In the genomic region with DNA sequence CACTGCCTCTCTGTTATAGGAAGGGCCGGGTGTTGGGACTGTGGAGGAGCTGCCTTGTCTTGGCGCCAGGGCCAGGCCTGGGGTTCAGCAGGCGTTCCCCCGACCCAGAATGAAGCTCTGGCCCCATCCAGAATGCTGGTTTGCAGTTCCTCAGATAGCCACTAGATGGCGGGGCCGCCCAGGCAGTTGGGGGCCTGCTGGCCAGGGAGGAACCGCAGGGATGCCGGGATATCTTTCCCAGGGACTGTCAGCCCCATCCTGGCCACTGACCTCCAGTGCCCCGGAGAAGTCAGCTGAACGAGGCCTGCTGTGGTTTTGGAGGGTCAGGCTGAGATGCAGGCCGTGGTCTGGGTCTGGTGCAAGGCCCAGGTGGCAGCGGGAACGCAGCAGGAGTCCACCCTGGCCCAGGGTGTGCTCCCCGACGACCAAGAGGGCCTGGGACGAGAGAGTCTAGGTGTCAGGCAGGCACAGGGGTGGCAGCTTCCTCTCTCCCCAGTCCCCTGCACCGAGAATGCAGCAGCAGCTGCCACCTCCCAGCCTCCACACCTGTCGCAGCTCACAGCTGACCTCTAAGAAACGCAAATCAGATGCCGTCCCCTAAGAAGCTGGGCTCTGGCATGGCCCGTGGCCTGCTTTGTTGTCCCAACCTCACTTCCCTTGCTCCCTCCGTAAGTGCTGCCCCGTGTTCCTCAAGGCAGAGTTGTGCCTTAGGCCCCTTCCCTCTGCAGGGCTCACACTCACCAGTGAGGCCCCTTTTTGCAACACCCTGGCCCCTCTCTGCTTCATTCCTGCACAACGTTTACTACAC, we compare ENCODE assay signal across 1 cellular context.
TF ChIP-seq lines count a peak whose summit lies in the region.

No MANE protein-coding gene starts in this region.

TF ChIP-seq in HepG2, 621 proteins besides CTCF, POLR2A, EP300 and RAD21 (continued from another document and continues in another):
- TF ChIP-seq, protein P1, sequence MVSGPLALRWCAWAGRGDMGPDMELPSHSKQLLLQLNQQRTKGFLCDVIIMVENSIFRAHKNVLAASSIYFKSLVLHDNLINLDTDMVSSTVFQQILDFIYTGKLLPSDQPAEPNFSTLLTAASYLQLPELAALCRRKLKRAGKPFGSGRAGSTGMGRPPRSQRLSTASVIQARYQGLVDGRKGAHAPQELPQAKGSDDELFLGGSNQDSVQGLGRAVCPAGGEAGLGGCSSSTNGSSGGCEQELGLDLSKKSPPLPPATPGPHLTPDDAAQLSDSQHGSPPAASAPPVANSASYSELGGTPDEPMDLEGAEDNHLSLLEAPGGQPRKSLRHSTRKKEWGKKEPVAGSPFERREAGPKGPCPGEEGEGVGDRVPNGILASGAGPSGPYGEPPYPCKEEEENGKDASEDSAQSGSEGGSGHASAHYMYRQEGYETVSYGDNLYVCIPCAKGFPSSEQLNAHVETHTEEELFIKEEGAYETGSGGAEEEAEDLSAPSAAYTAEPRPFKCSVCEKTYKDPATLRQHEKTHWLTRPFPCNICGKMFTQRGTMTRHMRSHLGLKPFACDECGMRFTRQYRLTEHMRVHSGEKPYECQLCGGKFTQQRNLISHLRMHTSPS (CRISPR knock-in tag; IDR thresholded peaks at IDR 0.05; ENCODE audit: low read depth) = peak; percentile 51
- peak; percentile 100 for TF ChIP-seq STAG1 (CRISPR knock-in tag; IDR thresholded peaks at IDR 0.05)
- peak; percentile 56 for TF ChIP-seq ETV5 (CRISPR knock-in tag; IDR thresholded peaks at IDR 0.05; ENCODE audit: borderline replicate concordance)
- TF ChIP-seq ZNF674 (CRISPR knock-in tag; IDR thresholded peaks at IDR 0.05; ENCODE audit: low read depth) = no peak; the same call in 1 of the 2 replicates
- TF ChIP-seq KDM6A (CRISPR knock-in tag; IDR thresholded peaks at IDR 0.05; ENCODE audit: low read depth) = no peak
- TF ChIP-seq, protein P2, sequence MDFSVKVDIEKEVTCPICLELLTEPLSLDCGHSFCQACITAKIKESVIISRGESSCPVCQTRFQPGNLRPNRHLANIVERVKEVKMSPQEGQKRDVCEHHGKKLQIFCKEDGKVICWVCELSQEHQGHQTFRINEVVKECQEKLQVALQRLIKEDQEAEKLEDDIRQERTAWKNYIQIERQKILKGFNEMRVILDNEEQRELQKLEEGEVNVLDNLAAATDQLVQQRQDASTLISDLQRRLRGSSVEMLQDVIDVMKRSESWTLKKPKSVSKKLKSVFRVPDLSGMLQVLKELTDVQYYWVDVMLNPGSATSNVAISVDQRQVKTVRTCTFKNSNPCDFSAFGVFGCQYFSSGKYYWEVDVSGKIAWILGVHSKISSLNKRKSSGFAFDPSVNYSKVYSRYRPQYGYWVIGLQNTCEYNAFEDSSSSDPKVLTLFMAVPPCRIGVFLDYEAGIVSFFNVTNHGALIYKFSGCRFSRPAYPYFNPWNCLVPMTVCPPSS (IDR thresholded peaks at IDR 0.05) = no peak
- no peak for TF ChIP-seq NR3C1 (CRISPR knock-in tag; IDR thresholded peaks at IDR 0.05)
- TF ChIP-seq, protein P3, sequence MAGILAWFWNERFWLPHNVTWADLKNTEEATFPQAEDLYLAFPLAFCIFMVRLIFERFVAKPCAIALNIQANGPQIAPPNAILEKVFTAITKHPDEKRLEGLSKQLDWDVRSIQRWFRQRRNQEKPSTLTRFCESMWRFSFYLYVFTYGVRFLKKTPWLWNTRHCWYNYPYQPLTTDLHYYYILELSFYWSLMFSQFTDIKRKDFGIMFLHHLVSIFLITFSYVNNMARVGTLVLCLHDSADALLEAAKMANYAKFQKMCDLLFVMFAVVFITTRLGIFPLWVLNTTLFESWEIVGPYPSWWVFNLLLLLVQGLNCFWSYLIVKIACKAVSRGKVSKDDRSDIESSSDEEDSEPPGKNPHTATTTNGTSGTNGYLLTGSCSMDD (CRISPR knock-in tag; IDR thresholded peaks at IDR 0.05) = no peak
- no peak for TF ChIP-seq MLLT10 (CRISPR knock-in tag; IDR thresholded peaks at IDR 0.05)
- TF ChIP-seq, protein P4, sequence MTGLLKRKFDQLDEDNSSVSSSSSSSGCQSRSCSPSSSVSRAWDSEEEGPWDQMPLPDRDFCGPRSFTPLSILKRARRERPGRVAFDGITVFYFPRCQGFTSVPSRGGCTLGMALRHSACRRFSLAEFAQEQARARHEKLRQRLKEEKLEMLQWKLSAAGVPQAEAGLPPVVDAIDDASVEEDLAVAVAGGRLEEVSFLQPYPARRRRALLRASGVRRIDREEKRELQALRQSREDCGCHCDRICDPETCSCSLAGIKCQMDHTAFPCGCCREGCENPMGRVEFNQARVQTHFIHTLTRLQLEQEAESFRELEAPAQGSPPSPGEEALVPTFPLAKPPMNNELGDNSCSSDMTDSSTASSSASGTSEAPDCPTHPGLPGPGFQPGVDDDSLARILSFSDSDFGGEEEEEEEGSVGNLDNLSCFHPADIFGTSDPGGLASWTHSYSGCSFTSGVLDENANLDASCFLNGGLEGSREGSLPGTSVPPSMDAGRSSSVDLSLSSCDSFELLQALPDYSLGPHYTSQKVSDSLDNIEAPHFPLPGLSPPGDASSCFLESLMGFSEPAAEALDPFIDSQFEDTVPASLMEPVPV (CRISPR knock-in tag; IDR thresholded peaks at IDR 0.05) = no peak
- TF ChIP-seq YEATS4 (CRISPR knock-in tag; IDR thresholded peaks at IDR 0.05; ENCODE audit: borderline replicate concordance) = peak; percentile 78
- peak; percentile 60; the same call in 1 of the 2 replicates for TF ChIP-seq RNF2 (conservative IDR thresholded peaks at IDR 0.05; ENCODE audit: low read depth)
- TF ChIP-seq ZNF101 (CRISPR knock-in tag; IDR thresholded peaks at IDR 0.05; ENCODE audit: borderline replicate concordance, low read depth) = no peak
- no peak for TF ChIP-seq ZNF7 (CRISPR knock-in tag; IDR thresholded peaks at IDR 0.05)
- 0 out of 2 replicates have a peak, but pooled peaks have one; percentile 18 for TF ChIP-seq MTA1 (CRISPR knock-in tag; IDR thresholded peaks at IDR 0.05; ENCODE audit: borderline replicate concordance)
- peak; percentile 93; the same call in 1 of the 2 replicates for TF ChIP-seq ZNF546 (CRISPR knock-in tag; conservative IDR thresholded peaks at IDR 0.05)
- TF ChIP-seq, protein P5, sequence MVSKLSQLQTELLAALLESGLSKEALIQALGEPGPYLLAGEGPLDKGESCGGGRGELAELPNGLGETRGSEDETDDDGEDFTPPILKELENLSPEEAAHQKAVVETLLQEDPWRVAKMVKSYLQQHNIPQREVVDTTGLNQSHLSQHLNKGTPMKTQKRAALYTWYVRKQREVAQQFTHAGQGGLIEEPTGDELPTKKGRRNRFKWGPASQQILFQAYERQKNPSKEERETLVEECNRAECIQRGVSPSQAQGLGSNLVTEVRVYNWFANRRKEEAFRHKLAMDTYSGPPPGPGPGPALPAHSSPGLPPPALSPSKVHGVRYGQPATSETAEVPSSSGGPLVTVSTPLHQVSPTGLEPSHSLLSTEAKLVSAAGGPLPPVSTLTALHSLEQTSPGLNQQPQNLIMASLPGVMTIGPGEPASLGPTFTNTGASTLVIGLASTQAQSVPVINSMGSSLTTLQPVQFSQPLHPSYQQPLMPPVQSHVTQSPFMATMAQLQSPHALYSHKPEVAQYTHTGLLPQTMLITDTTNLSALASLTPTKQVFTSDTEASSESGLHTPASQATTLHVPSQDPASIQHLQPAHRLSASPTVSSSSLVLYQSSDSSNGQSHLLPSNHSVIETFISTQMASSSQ (IDR thresholded peaks at IDR 0.05; ENCODE audit: low read depth) = no peak
- TF ChIP-seq, protein P5 (CRISPR knock-in tag; IDR thresholded peaks at IDR 0.05; ENCODE audit: borderline replicate concordance) = no peak; the same call in 1 of the 2 replicates
- TF ChIP-seq TARDBP (CRISPR knock-in tag; IDR thresholded peaks at IDR 0.05) = no peak; the same call in 1 of the 2 replicates
- TF ChIP-seq, protein P6, sequence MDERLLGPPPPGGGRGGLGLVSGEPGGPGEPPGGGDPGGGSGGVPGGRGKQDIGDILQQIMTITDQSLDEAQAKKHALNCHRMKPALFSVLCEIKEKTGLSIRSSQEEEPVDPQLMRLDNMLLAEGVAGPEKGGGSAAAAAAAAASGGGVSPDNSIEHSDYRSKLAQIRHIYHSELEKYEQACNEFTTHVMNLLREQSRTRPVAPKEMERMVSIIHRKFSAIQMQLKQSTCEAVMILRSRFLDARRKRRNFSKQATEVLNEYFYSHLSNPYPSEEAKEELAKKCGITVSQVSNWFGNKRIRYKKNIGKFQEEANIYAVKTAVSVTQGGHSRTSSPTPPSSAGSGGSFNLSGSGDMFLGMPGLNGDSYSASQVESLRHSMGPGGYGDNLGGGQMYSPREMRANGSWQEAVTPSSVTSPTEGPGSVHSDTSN (CRISPR knock-in tag; IDR thresholded peaks at IDR 0.05) = no peak
- TF ChIP-seq, protein P7, sequence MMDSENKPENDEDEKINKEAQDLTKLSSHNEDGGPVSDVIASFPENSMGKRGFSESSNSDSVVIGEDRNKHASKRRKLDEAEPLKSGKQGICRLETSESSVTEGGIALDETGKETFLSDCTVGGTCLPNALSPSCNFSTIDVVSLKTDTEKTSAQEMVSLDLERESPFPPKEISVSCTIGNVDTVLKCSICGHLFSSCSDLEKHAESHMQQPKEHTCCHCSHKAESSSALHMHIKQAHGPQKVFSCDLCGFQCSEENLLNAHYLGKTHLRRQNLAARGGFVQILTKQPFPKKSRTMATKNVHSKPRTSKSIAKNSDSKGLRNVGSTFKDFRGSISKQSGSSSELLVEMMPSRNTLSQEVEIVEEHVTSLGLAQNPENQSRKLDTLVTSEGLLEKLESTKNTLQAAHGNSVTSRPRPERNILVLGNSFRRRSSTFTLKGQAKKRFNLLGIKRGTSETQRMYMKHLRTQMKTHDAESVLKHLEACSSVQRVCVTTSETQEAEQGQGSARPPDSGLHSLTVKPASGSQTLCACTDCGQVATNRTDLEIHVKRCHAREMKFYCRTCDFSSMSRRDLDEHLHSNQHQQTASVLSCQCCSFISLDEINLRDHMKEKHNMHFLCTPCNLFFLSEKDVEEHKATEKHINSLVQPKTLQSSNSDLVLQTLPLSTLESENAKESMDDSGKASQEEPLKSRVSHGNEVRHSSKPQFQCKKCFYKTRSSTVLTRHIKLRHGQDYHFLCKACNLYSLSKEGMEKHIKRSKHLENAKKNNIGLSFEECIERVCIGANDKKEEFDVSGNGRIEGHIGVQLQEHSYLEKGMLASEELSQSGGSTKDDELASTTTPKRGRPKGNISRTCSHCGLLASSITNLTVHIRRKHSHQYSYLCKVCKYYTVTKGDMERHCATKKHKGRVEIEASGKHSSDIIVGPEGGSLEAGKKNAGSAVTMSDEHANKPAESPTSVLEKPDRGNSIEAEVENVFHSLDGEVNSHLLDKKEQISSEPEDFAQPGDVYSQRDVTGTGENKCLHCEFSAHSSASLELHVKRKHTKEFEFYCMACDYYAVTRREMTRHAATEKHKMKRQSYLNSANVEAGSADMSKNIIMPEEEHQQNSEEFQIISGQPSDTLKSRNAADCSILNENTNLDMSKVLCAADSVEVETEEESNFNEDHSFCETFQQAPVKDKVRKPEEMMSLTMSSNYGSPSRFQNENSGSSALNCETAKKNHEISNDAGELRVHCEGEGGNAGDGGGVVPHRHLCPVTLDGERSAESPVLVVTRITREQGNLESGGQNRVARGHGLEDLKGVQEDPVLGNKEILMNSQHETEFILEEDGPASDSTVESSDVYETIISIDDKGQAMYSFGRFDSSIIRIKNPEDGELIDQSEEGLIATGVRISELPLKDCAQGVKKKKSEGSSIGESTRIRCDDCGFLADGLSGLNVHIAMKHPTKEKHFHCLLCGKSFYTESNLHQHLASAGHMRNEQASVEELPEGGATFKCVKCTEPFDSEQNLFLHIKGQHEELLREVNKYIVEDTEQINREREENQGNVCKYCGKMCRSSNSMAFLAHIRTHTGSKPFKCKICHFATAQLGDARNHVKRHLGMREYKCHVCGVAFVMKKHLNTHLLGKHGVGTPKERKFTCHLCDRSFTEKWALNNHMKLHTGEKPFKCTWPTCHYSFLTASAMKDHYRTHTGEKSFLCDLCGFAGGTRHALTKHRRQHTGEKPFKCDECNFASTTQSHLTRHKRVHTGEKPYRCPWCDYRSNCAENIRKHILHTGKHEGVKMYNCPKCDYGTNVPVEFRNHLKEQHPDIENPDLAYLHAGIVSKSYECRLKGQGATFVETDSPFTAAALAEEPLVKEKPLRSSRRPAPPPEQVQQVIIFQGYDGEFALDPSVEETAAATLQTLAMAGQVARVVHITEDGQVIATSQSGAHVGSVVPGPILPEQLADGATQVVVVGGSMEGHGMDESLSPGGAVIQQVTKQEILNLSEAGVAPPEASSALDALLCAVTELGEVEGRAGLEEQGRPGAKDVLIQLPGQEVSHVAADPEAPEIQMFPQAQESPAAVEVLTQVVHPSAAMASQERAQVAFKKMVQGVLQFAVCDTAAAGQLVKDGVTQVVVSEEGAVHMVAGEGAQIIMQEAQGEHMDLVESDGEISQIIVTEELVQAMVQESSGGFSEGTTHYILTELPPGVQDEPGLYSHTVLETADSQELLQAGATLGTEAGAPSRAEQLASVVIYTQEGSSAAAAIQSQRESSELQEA (CRISPR knock-in tag; IDR thresholded peaks at IDR 0.05; ENCODE audit: not compliant biosample characterization) = peak; percentile 83
- TF ChIP-seq CHD2 (IDR thresholded peaks at IDR 0.05; ENCODE audit: low read depth, low read length) = 0 out of 2 replicates have a peak, but pooled peaks have one; percentile 47
- peak; percentile 89; the same call in 1 of the 2 replicates for TF ChIP-seq ZKSCAN8 (CRISPR knock-in tag; IDR thresholded peaks at IDR 0.05; ENCODE audit: borderline replicate concordance)
- no peak for TF ChIP-seq HDAC6 (IDR thresholded peaks at IDR 0.05; ENCODE audit: low read depth, low read length)
- TF ChIP-seq TGIF2 (CRISPR knock-in tag; IDR thresholded peaks at IDR 0.05) = 0 out of 2 replicates have a peak, but pooled peaks have one; percentile 71
- TF ChIP-seq ZNF670 (CRISPR knock-in tag; IDR thresholded peaks at IDR 0.05; ENCODE audit: borderline replicate concordance) = 0 out of 2 replicates have a peak, but pooled peaks have one; percentile 51
- TF ChIP-seq, protein P8, sequence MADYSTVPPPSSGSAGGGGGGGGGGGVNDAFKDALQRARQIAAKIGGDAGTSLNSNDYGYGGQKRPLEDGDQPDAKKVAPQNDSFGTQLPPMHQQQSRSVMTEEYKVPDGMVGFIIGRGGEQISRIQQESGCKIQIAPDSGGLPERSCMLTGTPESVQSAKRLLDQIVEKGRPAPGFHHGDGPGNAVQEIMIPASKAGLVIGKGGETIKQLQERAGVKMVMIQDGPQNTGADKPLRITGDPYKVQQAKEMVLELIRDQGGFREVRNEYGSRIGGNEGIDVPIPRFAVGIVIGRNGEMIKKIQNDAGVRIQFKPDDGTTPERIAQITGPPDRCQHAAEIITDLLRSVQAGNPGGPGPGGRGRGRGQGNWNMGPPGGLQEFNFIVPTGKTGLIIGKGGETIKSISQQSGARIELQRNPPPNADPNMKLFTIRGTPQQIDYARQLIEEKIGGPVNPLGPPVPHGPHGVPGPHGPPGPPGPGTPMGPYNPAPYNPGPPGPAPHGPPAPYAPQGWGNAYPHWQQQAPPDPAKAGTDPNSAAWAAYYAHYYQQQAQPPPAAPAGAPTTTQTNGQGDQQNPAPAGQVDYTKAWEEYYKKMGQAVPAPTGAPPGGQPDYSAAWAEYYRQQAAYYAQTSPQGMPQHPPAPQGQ (CRISPR knock-in tag; IDR thresholded peaks at IDR 0.05; ENCODE audit: borderline replicate concordance) = peak; percentile 54; the same call in 1 of the 2 replicates
- 0 out of 2 replicates have a peak, but pooled peaks have one; percentile 68 for TF ChIP-seq ZBTB38 (CRISPR knock-in tag; IDR thresholded peaks at IDR 0.05)
- TF ChIP-seq BRD4 (CRISPR knock-in tag; IDR thresholded peaks at IDR 0.05) = peak; percentile 85; the same call in 1 of the 2 replicates
